Comparison of ENCODE assay signal across 1 cellular context in the genomic region with DNA sequence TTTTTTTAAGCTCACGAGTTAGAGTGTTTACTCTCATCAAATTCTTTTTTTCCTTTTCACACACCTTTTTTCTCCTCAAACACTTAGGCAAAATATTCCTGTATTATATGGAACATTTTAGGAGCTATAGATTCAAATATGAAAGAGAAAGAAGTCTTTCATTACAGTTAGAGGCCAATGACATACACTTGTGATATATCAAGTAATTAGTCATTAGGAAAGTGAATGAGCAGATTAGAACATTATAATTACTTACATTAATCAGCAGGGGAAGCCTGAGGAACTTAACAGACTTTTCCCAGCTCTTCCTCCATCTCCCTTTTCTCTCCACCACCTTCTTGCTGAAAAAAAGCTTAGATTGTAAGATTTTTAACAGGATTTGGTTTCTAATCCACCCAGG.
TF ChIP-seq lines count a peak whose summit lies in the region.

No MANE protein-coding gene starts in this region.

TF ChIP-seq in GM23338, 12 proteins besides CTCF, POLR2A, EP300 and RAD21:
- TF ChIP-seq, protein P1, sequence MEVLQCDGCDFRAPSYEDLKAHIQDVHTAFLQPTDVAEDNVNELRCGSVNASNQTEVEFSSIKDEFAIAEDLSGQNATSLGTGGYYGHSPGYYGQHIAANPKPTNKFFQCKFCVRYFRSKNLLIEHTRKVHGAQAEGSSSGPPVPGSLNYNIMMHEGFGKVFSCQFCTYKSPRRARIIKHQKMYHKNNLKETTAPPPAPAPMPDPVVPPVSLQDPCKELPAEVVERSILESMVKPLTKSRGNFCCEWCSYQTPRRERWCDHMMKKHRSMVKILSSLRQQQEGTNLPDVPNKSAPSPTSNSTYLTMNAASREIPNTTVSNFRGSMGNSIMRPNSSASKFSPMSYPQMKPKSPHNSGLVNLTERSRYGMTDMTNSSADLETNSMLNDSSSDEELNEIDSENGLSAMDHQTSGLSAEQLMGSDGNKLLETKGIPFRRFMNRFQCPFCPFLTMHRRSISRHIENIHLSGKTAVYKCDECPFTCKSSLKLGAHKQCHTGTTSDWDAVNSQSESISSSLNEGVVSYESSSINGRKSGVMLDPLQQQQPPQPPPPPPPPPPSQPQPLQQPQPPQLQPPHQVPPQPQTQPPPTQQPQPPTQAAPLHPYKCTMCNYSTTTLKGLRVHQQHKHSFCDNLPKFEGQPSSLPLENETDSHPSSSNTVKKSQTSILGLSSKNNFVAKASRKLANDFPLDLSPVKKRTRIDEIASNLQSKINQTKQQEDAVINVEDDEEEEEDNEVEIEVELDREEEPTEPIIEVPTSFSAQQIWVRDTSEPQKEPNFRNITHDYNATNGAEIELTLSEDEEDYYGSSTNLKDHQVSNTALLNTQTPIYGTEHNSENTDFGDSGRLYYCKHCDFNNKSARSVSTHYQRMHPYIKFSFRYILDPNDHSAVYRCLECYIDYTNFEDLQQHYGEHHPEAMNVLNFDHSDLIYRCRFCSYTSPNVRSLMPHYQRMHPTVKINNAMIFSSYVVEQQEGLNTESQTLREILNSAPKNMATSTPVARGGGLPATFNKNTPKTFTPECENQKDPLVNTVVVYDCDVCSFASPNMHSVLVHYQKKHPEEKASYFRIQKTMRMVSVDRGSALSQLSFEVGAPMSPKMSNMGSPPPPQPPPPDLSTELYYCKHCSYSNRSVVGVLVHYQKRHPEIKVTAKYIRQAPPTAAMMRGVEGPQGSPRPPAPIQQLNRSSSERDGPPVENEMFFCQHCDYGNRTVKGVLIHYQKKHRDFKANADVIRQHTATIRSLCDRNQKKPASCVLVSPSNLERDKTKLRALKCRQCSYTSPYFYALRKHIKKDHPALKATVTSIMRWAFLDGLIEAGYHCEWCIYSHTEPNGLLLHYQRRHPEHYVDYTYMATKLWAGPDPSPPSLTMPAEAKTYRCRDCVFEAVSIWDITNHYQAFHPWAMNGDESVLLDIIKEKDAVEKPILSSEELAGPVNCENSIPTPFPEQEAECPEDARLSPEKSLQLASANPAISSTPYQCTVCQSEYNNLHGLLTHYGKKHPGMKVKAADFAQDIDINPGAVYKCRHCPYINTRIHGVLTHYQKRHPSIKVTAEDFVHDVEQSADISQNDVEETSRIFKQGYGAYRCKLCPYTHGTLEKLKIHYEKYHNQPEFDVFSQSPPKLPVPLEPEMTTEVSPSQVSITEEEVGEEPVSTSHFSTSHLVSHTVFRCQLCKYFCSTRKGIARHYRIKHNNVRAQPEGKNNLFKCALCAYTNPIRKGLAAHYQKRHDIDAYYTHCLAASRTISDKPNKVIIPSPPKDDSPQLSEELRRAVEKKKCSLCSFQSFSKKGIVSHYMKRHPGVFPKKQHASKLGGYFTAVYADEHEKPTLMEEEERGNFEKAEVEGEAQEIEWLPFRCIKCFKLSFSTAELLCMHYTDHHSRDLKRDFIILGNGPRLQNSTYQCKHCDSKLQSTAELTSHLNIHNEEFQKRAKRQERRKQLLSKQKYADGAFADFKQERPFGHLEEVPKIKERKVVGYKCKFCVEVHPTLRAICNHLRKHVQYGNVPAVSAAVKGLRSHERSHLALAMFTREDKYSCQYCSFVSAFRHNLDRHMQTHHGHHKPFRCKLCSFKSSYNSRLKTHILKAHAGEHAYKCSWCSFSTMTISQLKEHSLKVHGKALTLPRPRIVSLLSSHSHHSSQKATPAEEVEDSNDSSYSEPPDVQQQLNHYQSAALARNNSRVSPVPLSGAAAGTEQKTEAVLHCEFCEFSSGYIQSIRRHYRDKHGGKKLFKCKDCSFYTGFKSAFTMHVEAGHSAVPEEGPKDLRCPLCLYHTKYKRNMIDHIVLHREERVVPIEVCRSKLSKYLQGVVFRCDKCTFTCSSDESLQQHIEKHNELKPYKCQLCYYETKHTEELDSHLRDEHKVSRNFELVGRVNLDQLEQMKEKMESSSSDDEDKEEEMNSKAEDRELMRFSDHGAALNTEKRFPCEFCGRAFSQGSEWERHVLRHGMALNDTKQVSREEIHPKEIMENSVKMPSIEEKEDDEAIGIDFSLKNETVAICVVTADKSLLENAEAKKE (CRISPR knock-in tag; IDR thresholded peaks at IDR 0.05) = no peak
- no peak for TF ChIP-seq JUNB (IDR thresholded peaks at IDR 0.05; ENCODE audit: unreplicated experiment)
- no peak for TF ChIP-seq POLR2AphosphoS5 (IDR thresholded peaks at IDR 0.05; ENCODE audit: low read depth)
- no peak for TF ChIP-seq STAT1 (IDR thresholded peaks at IDR 0.05; ENCODE audit: unreplicated experiment)
- TF ChIP-seq CREB1 (CRISPR knock-in tag; IDR thresholded peaks at IDR 0.05; ENCODE audit: low read depth) = no peak
- TF ChIP-seq EZH2phosphoT487 (IDR thresholded peaks at IDR 0.05; ENCODE audit: unreplicated experiment) = no peak
- TF ChIP-seq, protein P2, sequence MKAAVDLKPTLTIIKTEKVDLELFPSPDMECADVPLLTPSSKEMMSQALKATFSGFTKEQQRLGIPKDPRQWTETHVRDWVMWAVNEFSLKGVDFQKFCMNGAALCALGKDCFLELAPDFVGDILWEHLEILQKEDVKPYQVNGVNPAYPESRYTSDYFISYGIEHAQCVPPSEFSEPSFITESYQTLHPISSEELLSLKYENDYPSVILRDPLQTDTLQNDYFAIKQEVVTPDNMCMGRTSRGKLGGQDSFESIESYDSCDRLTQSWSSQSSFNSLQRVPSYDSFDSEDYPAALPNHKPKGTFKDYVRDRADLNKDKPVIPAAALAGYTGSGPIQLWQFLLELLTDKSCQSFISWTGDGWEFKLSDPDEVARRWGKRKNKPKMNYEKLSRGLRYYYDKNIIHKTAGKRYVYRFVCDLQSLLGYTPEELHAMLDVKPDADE (IDR thresholded peaks at IDR 0.05) = no peak
- no peak for TF ChIP-seq EZH2 (IDR thresholded peaks at IDR 0.05; ENCODE audit: low read depth, unreplicated experiment)
- no peak for TF ChIP-seq ZNF331 (CRISPR knock-in tag; IDR thresholded peaks at IDR 0.05; ENCODE audit: low read depth)
- no peak for TF ChIP-seq ZNF114 (CRISPR knock-in tag; IDR thresholded peaks at IDR 0.05)
- TF ChIP-seq, protein P3, sequence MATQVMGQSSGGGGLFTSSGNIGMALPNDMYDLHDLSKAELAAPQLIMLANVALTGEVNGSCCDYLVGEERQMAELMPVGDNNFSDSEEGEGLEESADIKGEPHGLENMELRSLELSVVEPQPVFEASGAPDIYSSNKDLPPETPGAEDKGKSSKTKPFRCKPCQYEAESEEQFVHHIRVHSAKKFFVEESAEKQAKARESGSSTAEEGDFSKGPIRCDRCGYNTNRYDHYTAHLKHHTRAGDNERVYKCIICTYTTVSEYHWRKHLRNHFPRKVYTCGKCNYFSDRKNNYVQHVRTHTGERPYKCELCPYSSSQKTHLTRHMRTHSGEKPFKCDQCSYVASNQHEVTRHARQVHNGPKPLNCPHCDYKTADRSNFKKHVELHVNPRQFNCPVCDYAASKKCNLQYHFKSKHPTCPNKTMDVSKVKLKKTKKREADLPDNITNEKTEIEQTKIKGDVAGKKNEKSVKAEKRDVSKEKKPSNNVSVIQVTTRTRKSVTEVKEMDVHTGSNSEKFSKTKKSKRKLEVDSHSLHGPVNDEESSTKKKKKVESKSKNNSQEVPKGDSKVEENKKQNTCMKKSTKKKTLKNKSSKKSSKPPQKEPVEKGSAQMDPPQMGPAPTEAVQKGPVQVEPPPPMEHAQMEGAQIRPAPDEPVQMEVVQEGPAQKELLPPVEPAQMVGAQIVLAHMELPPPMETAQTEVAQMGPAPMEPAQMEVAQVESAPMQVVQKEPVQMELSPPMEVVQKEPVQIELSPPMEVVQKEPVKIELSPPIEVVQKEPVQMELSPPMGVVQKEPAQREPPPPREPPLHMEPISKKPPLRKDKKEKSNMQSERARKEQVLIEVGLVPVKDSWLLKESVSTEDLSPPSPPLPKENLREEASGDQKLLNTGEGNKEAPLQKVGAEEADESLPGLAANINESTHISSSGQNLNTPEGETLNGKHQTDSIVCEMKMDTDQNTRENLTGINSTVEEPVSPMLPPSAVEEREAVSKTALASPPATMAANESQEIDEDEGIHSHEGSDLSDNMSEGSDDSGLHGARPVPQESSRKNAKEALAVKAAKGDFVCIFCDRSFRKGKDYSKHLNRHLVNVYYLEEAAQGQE (IDR thresholded peaks at IDR 0.05; ENCODE audit: unreplicated experiment) = no peak
- TF ChIP-seq NANOG (IDR thresholded peaks at IDR 0.05; ENCODE audit: borderline replicate concordance) = no peak
